ENCODE assay signal across 8 cellular contexts in the genomic region with DNA sequence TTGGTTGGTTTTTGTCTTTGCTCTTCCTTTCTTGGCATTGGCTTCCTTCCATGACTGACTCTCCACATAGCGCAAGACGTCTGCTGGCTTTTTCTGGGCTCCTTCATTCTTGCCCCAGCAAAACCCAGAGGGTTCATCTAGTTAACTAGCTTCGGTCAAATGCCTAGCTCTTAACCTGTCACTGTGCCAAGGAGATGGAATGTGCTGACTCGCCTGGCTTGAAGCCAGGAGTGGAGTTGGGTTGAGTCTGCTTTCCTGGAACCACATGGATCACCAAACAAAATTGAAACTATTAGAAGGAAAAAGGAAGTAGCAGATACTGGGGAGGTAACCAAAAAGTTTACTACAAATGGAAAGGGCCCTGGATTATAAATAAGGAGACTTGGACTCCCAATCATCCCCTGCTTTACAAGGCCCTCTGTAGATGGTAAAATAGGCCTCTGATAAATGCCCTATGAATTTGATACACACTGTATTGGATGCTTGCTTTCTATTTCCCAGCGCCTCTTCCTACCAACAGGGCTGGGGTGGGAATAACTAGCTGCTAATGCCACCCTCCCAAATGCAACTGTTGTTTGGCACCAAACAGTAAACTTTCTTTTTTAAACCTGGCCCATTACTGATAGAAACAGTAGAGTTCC. TPM values are rescaled to one million over a fixed set of nuclear protein-coding genes. Genes with fewer than 3 reads are reported as not detected.
DNase-seq lines count a peak whose midpoint lies in the region; ATAC-seq and TF ChIP-seq lines count a peak whose summit lies in the region.

No MANE protein-coding gene starts in this region.

- peak; percentile 37 for ATAC-seq in omental fat pad (ENCODE audit: low FRiP score)
- no peak for ATAC-seq in GM18907 (IDR thresholded peaks at IDR 0.05; ENCODE audit: unreplicated experiment)
- ATAC-seq in HG03139 (IDR thresholded peaks at IDR 0.05; ENCODE audit: unreplicated experiment), result no peak
- no peak for ATAC-seq in HG03095 (IDR thresholded peaks at IDR 0.05; ENCODE audit: unreplicated experiment)

- DNase-seq in Daoy (ENCODE audit: low read depth) (peak; percentile 67), NCI-H510A (lab: John Stamatoyannopoulos, UW) (peak; percentile 17), erythroblast (lab: John Stamatoyannopoulos, UW) (peak; percentile 86 to 92), omental fat pad (ENCODE audit: low spot score) (peak; percentile 55)
- DNase-seq in stimulated activated CD4-positive, alpha-beta T cell treated with anti-CD3 and anti-CD28 coated beads, Interleukin-2, amount 100 ng/mL, for 48 hours, result no peak

- TF ChIP-seq CTCF in omental fat pad (IDR thresholded peaks at IDR 0.05), result no peak

- no peak for TF ChIP-seq POLR2A in erythroblast (IDR thresholded peaks at IDR 0.05; ENCODE audit: low read length)

RNA-seq across cellular contexts. Expression of gene MALT1, which starts 11.3 kb away (rescaled TPM):
- total RNA-seq in Daoy (2014; rRNA removed; shearing (Covaris generic)), result 26.6 and 27.9 TPM in 2 replicates
- total RNA-seq in omental fat pad, result 10 to 100 TPM; 18.5 to 45.6 (median 30.1) TPM

RNA-seq across cellular contexts. Expression of gene ALPK2, which starts 53.7 kb away (rescaled TPM):
- total RNA-seq in Daoy (2014; rRNA removed; shearing (Covaris generic)), result 2.9 and 3.5 TPM in 2 replicates
- under 1 TPM in 3 of 4 donors, not detected in 1; 0.13 to 0.74 (median 0.24) TPM for total RNA-seq in omental fat pad

Comparison
In these comparisons a context has a peak if more than half of its experiments do, and no peak if none do; other contexts are left out.
1. DNase-seq: peak in Daoy (single experiment), NCI-H510A (single experiment), erythroblast (2 of 2) and omental fat pad (single experiment); none in stimulated activated CD4-positive, alpha-beta T cell treated with anti-CD3 and anti-CD28 coated beads, Interleukin-2, amount 100 ng/mL, for 48 hours (0 of 2).